Comparison of ENCODE assay signal across 2 cellular contexts in genomic region chr4:108619372-108620100, GRCh38.
TF ChIP-seq lines count a peak whose summit lies in the region.

No MANE protein-coding gene starts in this region.

TF ChIP-seq in GM12891, 5 proteins besides CTCF, POLR2A, EP300 and RAD21 (continued from another document):
- TF ChIP-seq POLR2AphosphoS5 (IDR thresholded peaks at IDR 0.05; ENCODE audit: low read depth, low read length) (no peak), PAX5 (IDR thresholded peaks at IDR 0.05; ENCODE audit: insufficient read depth, low read length, severe bottlenecking) (no peak)

TF ChIP-seq in endothelial cell of umbilical vein, 7 proteins besides CTCF, POLR2A, EP300 and RAD21 (continued from another document):
- TF ChIP-seq FOS (IDR thresholded peaks at IDR 0.05; ENCODE audit: borderline replicate concordance, insufficient read depth, low read length) (no peak), MAX (IDR thresholded peaks at IDR 0.05; ENCODE audit: insufficient read depth, insufficient read length) (no peak), JUN (IDR thresholded peaks at IDR 0.05; ENCODE audit: borderline replicate concordance, insufficient read depth, insufficient read length, low read depth) (no peak), POLR2AphosphoS5 (IDR thresholded peaks at IDR 0.05; ENCODE audit: insufficient read depth, low read depth, low read length) (no peak), EZH2 (IDR thresholded peaks at IDR 0.05; ENCODE audit: borderline replicate concordance, low read depth, low read length, severe bottlenecking) (no peak), MYC (IDR thresholded peaks at IDR 0.05; ENCODE audit: low read depth, low read length) (no peak)
